19 cellular contexts compared by ENCODE assay signal in genomic region chr1:243712242-243712641, GRCh38.
"Had no signal": no experiment of that assay in that cellular context is flagged by ENCODE, and none has a peak within 500 bp of the region (broad histone marks: within the 10 kb centered on the region; RNA-seq: fewer than 3 reads in every experiment).

No MANE protein-coding gene starts in this region.

- H3K36me3 ChIP-seq: adrenal gland, tibial artery had no signal

- H3K27ac ChIP-seq: adrenal gland, tibial artery had no signal

- ATAC-seq: effector memory CD8-positive, alpha-beta T cell had no signal

- FAIRE-seq: urothelium cell line had no signal

- H3K4me3 ChIP-seq: adrenal gland, tibial artery had no signal

- H3K9me3 ChIP-seq: adrenal gland, tibial artery had no signal

- DNase-seq: activated CD4-positive, alpha-beta T cell treated with anti-CD3 and anti-CD28 coated beads, Interleukin-2, amount 50 U/mL, for 4 hours; activated gamma-delta T cell; adrenal gland; effector memory CD8-positive, alpha-beta T cell; foreskin fibroblast; hypothalamus; islet precursor cell; naive B cell; nucleus accumbens; posterior cingulate gyrus; retina; stimulated activated CD4-positive, alpha-beta T cell treated with anti-CD3 and anti-CD28 coated beads, Interleukin-12 subunit alpha, Interleukin-12 subunit beta, amount 100 ng/mL, for 4 hours; stimulated activated CD4-positive, alpha-beta T cell treated with anti-CD3 and anti-CD28 coated beads, Interleukin-1b, Interleukin-23, amount 100 ng/mL, for 48 hours; stimulated activated CD8-positive, alpha-beta memory T cell treated with anti-CD3 and anti-CD28 coated beads, Interleukin-4, amount 100 ng/mL, for 48 hours; stimulated activated naive CD4-positive, alpha-beta T cell; SW 1271; T-helper 2 cell; tibial artery had no signal

- H3K27me3 ChIP-seq: adrenal gland, tibial artery had no signal
